ENCODE assay signal across 2 cellular contexts in the genomic region with DNA sequence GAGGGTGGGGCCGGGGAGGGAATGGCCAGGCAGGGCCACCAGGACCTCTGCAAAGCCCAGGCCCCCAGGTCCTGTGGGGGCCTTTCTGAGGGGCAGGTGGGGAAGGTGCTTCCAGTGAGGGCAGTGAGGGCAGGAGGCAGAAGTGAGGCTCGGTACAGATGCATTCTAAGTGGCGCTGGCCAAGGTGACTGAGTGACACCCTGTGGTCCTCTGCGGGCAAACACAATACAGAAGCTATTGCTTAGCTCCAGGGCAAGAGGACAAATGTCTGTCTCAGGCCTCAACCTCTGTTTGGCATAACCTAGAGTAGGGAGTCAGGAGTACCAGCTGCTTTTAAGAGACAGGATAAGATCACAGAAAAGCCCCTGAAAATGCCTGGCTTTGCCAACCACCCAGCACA.
A peak's percentile ranks its signal among the peaks of the same experiment; 100 is the strongest.
TF ChIP-seq lines count a peak whose summit lies in the region.

No MANE protein-coding gene starts in this region.

TF ChIP-seq in HEK293, 187 proteins besides CTCF, POLR2A, EP300 and RAD21:
- no peak for TF ChIP-seq ZNF561 (tag by site-specific recombination; IDR thresholded peaks at IDR 0.05; ENCODE audit: borderline replicate concordance)
- no peak for TF ChIP-seq ZFP69B (tag by site-specific recombination; IDR thresholded peaks at IDR 0.05)
- no peak for TF ChIP-seq ZNF391 (tag by site-specific recombination; IDR thresholded peaks at IDR 0.05; ENCODE audit: borderline replicate concordance, low read depth)
- no peak for TF ChIP-seq ZNF776 (tag by site-specific recombination; IDR thresholded peaks at IDR 0.05; ENCODE audit: borderline replicate concordance)
- TF ChIP-seq YY2 (tag by site-specific recombination; IDR thresholded peaks at IDR 0.05) = no peak
- TF ChIP-seq HOXC10 (CRISPR knock-in tag; IDR thresholded peaks at IDR 0.05) = no peak
- TF ChIP-seq, protein P1, sequence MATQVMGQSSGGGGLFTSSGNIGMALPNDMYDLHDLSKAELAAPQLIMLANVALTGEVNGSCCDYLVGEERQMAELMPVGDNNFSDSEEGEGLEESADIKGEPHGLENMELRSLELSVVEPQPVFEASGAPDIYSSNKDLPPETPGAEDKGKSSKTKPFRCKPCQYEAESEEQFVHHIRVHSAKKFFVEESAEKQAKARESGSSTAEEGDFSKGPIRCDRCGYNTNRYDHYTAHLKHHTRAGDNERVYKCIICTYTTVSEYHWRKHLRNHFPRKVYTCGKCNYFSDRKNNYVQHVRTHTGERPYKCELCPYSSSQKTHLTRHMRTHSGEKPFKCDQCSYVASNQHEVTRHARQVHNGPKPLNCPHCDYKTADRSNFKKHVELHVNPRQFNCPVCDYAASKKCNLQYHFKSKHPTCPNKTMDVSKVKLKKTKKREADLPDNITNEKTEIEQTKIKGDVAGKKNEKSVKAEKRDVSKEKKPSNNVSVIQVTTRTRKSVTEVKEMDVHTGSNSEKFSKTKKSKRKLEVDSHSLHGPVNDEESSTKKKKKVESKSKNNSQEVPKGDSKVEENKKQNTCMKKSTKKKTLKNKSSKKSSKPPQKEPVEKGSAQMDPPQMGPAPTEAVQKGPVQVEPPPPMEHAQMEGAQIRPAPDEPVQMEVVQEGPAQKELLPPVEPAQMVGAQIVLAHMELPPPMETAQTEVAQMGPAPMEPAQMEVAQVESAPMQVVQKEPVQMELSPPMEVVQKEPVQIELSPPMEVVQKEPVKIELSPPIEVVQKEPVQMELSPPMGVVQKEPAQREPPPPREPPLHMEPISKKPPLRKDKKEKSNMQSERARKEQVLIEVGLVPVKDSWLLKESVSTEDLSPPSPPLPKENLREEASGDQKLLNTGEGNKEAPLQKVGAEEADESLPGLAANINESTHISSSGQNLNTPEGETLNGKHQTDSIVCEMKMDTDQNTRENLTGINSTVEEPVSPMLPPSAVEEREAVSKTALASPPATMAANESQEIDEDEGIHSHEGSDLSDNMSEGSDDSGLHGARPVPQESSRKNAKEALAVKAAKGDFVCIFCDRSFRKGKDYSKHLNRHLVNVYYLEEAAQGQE (tag by site-specific recombination; IDR thresholded peaks at IDR 0.05) = 0 out of 2 replicates have a peak, but pooled peaks have one; percentile 27
- no peak for TF ChIP-seq ZNF610 (tag by site-specific recombination; IDR thresholded peaks at IDR 0.05; ENCODE audit: borderline replicate concordance)
- no peak for TF ChIP-seq ZNF335 (tag by site-specific recombination; conservative IDR thresholded peaks at IDR 0.05)

TF ChIP-seq in K562, 482 proteins besides CTCF, POLR2A, EP300 and RAD21:
- TF ChIP-seq KDM4B (IDR thresholded peaks at IDR 0.05; ENCODE audit: borderline replicate concordance in 2 of 2, low read depth in 1 of 2) (no peak), PRMT5 (CRISPR knock-in tag; IDR thresholded peaks at IDR 0.05) (no peak), HNRNPLL (IDR thresholded peaks at IDR 0.05; ENCODE audit: low read depth, low read length, poor library complexity, severe bottlenecking) (no peak), SRF (CRISPR knock-in tag; IDR thresholded peaks at IDR 0.05) (no peak), FUS (optimal IDR thresholded peaks at IDR 0.05; ENCODE audit: low read depth, low read length) (no peak), ETV6 (IDR thresholded peaks at IDR 0.05; ENCODE audit: borderline replicate concordance in 1 of 2, low read depth in 2 of 2, low read length in 1 of 2) (no peak), ETV6 (CRISPR knock-in tag; IDR thresholded peaks at IDR 0.05; ENCODE audit: borderline replicate concordance) (no peak), KAT2B (IDR thresholded peaks at IDR 0.05; ENCODE audit: low read depth, low read length) (no peak), GABPB2 (CRISPR knock-in tag; conservative IDR thresholded peaks at IDR 0.05) (no peak), TAF1 (IDR thresholded peaks at IDR 0.05; ENCODE audit: control insufficient read depth, extremely low read depth, insufficient read depth, low read length, severe bottlenecking) (no peak), HSF4 (CRISPR knock-in tag; IDR thresholded peaks at IDR 0.05; ENCODE audit: borderline replicate concordance) (no peak), ZNF717 (CRISPR knock-in tag; IDR thresholded peaks at IDR 0.05) (no peak), ZSCAN32 (CRISPR knock-in tag; IDR thresholded peaks at IDR 0.05) (no peak), ZNF699 (CRISPR knock-in tag; IDR thresholded peaks at IDR 0.05; ENCODE audit: insufficient replicate concordance) (no peak), CGGBP1 (CRISPR knock-in tag; IDR thresholded peaks at IDR 0.05) (no peak), STAT5B (CRISPR knock-in tag; IDR thresholded peaks at IDR 0.05) (no peak), RBM15 (IDR thresholded peaks at IDR 0.05; ENCODE audit: insufficient read depth, low read length) (no peak), PURB (CRISPR knock-in tag; IDR thresholded peaks at IDR 0.05; ENCODE audit: low read depth) (no peak)
- TF ChIP-seq, protein P2, sequence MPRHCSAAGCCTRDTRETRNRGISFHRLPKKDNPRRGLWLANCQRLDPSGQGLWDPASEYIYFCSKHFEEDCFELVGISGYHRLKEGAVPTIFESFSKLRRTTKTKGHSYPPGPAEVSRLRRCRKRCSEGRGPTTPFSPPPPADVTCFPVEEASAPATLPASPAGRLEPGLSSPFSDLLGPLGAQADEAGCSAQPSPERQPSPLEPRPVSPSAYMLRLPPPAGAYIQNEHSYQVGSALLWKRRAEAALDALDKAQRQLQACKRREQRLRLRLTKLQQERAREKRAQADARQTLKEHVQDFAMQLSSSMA (CRISPR knock-in tag; IDR thresholded peaks at IDR 0.05) = no peak
- TF ChIP-seq, protein P3, sequence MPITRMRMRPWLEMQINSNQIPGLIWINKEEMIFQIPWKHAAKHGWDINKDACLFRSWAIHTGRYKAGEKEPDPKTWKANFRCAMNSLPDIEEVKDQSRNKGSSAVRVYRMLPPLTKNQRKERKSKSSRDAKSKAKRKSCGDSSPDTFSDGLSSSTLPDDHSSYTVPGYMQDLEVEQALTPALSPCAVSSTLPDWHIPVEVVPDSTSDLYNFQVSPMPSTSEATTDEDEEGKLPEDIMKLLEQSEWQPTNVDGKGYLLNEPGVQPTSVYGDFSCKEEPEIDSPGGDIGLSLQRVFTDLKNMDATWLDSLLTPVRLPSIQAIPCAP (CRISPR knock-in tag; IDR thresholded peaks at IDR 0.05; ENCODE audit: borderline replicate concordance) = no peak
TF ChIP-seq in K562: peak in this region for 0.
